ENCODE assay signal across 15 cellular contexts in the genomic region with DNA sequence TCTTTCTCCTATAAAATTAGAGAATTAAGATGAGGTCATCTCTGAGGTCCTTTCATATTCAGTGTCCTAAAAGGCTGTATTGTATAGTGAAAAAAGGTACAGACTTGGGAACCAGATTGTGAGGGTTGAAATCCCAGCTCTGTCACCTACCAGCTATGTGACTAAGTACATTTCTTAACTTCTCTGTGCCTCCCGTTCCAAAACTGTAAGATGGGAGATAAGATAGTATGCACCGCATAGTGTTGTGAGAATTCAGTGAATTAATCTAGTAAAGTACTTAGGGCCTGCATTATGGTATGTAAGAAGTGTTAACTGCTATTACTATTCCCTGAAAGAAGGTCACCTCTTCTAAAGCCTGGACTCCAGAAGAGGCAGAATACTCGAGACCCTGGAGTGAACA.
"Had no signal": no experiment of that assay in that cellular context is flagged by ENCODE, and none has a peak within 500 bp of the region (broad histone marks: within the 10 kb centered on the region; RNA-seq: fewer than 3 reads in every experiment).

No MANE protein-coding gene starts in this region.

- H3K36me3 ChIP-seq: left lung, sigmoid colon, thoracic aorta had no signal

- H3K4me1 ChIP-seq: foreskin keratinocyte, left lung had no signal

- H3K9me3 Mint-ChIP-seq: activated CD4-positive, alpha-beta memory T cell treated with anti-CD3 and anti-CD28 coated beads for 36 hours; activated naive CD8-positive, alpha-beta T cell treated with anti-CD3 and anti-CD28 coated beads for 36 hours had no signal

- H3K27me3 ChIP-seq: foreskin keratinocyte, left lung, sigmoid colon had no signal

- H3K4me3 Mint-ChIP-seq: activated CD4-positive, alpha-beta memory T cell treated with anti-CD3 and anti-CD28 coated beads for 36 hours; activated naive CD8-positive, alpha-beta T cell treated with anti-CD3 and anti-CD28 coated beads for 36 hours had no signal

- H3K27ac ChIP-seq: foreskin keratinocyte, left lung, thoracic aorta had no signal

- H3K9me3 ChIP-seq: left lung, sigmoid colon, thoracic aorta had no signal

- H3K27ac Mint-ChIP-seq: activated CD4-positive, alpha-beta memory T cell treated with anti-CD3 and anti-CD28 coated beads for 36 hours; activated naive CD8-positive, alpha-beta T cell treated with anti-CD3 and anti-CD28 coated beads for 36 hours; progenitor cell of endocrine pancreas had no signal

- H3K4me3 ChIP-seq: left lung, sigmoid colon, thoracic aorta had no signal

- DNase-seq: activated CD4-positive, alpha-beta memory T cell treated with anti-CD3 and anti-CD28 coated beads for 36 hours; activated CD4-positive, alpha-beta T cell treated with anti-CD3 and anti-CD28 coated beads for 48 hours; activated naive CD4-positive, alpha-beta T cell treated with Interleukin-2 at 50 U/mL for 16 hours; activated naive CD8-positive, alpha-beta T cell treated with anti-CD3 and anti-CD28 coated beads for 36 hours; activated T-cell treated with anti-CD3 and anti-CD28 coated beads, Interleukin-2, amount 50 U/mL, for 48 hours; amniotic stem cell; foreskin keratinocyte; kidney glomerular epithelial cell; left lung; retina; sigmoid colon; stimulated activated CD4-positive, alpha-beta T cell treated with anti-CD3 and anti-CD28 coated beads, Interleukin-2, amount 100 ng/mL, for 48 hours; stimulated activated naive CD4-positive, alpha-beta T cell had no signal

- H3K27me3 Mint-ChIP-seq: activated CD4-positive, alpha-beta memory T cell treated with anti-CD3 and anti-CD28 coated beads for 36 hours; activated naive CD8-positive, alpha-beta T cell treated with anti-CD3 and anti-CD28 coated beads for 36 hours; progenitor cell of endocrine pancreas had no signal
